In genomic region chr1:41712687-41713086, GRCh38 we compare ENCODE assay signal across 15 cellular contexts.
A peak's percentile ranks its signal among the peaks of the same experiment; 100 is the strongest.
DNase-seq lines count a peak whose midpoint lies in the region; ATAC-seq, FAIRE-seq and TF ChIP-seq lines count a peak whose summit lies in the region.
"Had no signal": no experiment of that assay in that cellular context is flagged by ENCODE, and none has a peak within 500 bp of the region (broad histone marks: within the 10 kb centered on the region; RNA-seq: fewer than 3 reads in every experiment).

No MANE protein-coding gene starts in this region.

- H3K27me3 ChIP-seq in BE2C (no peaks in the 10 kb centered on the region), bronchial epithelial cell (ENCODE audit: control insufficient read depth, insufficient read depth, low read length) (no peaks in the 10 kb centered on the region), mesenchymal stem cell (ENCODE audit: control insufficient read depth in 1 of 2, insufficient read depth in 1 of 2, low read length in 2 of 2) (peaks cover 0 to 7% of the 10 kb centered on the region in 2 experiments), esophagus muscularis mucosa (no peaks in the 10 kb centered on the region)

- H3K9me3 Mint-ChIP-seq in HFFc6 (no peaks in the 10 kb centered on the region), endothelial cell (ENCODE audit: unreplicated experiment) (no peaks in the 10 kb centered on the region)
- H3K9me3 Mint-ChIP-seq: immature natural killer cell, type B pancreatic cell had no signal

- no peaks in the 10 kb centered on the region for H3K36me3 ChIP-seq in BE2C
- H3K36me3 ChIP-seq in bronchial epithelial cell (ENCODE audit: control insufficient read depth, insufficient read depth, low read length): no peaks in the 10 kb centered on the region
- H3K36me3 ChIP-seq in mesenchymal stem cell (ENCODE audit: control insufficient read depth in 1 of 2, insufficient read depth in 2 of 2, low read depth in 1 of 2, low read length in 2 of 2): no peaks in the 10 kb centered on the region
- no peaks in the 10 kb centered on the region for H3K36me3 ChIP-seq in esophagus muscularis mucosa

- H4K91ac ChIP-seq in mesenchymal stem cell (ENCODE audit: low read length): no peak overlapping the region

- TF ChIP-seq CTCF in BE2C (IDR thresholded peaks at IDR 0.05; ENCODE audit: low read depth, low read length) (no peak), HFFc6 (IDR thresholded peaks at IDR 0.05) (no peak), bronchial epithelial cell (IDR thresholded peaks at IDR 0.05; ENCODE audit: insufficient read depth, low read length, severe bottlenecking) (no peak), esophagus muscularis mucosa (IDR thresholded peaks at IDR 0.05) (no peak), endothelial cell (IDR thresholded peaks at IDR 0.05; ENCODE audit: unreplicated experiment) (no peak)

- H2BK12ac ChIP-seq in mesenchymal stem cell (ENCODE audit: low read length in 2 of 2): peak overlapping the region in 1 of 2 experiments; percentile 0

- peak overlapping the region; percentile 22 for H2BK5ac ChIP-seq in mesenchymal stem cell (ENCODE audit: low read depth, low read length, poor library complexity, severe bottlenecking)

- peak; percentile 32 for FAIRE-seq in bronchial epithelial cell (lab: Jason Lieb, UNC)

- no peak for TF ChIP-seq EP300 in esophagus muscularis mucosa (IDR thresholded peaks at IDR 0.05)

- ATAC-seq in HG03565 (IDR thresholded peaks at IDR 0.05; ENCODE audit: unreplicated experiment): no peak
- ATAC-seq: T-helper 17 cell had no signal

- H3K14ac ChIP-seq in mesenchymal stem cell (ENCODE audit: low read length in 2 of 2): no peak overlapping the region

- peak overlapping the region; percentile 40 for H2AK5ac ChIP-seq in mesenchymal stem cell (ENCODE audit: low read length, severe bottlenecking)

- H3K79me1 ChIP-seq in mesenchymal stem cell (replicated peaks; ENCODE audit: low read length, poor library complexity, severe bottlenecking): peaks cover 21% of the 10 kb centered on the region

- peak overlapping the region; percentile 26 for H2BK15ac ChIP-seq in mesenchymal stem cell (ENCODE audit: low read depth, poor library complexity, severe bottlenecking)

- CTCF ChIA-PET in HEK293T (lab: Yijun Ruan, JAX): no interaction called here

- H3K27me3 Mint-ChIP-seq in HFFc6 (ENCODE audit: insufficient read depth): no peaks in the 10 kb centered on the region; the same call in 1 of the 2 replicates
- peaks cover 12% of the 10 kb centered on the region for H3K27me3 Mint-ChIP-seq in endothelial cell (ENCODE audit: unreplicated experiment)
- H3K27me3 Mint-ChIP-seq: T-helper 17 cell had no signal

- no peak for TF ChIP-seq POLR2A in esophagus muscularis mucosa (IDR thresholded peaks at IDR 0.05; ENCODE audit: low read depth)

- no peak overlapping the region for H2AFZ ChIP-seq in mesenchymal stem cell (ENCODE audit: low read depth, low read length)

- H3K18ac ChIP-seq in mesenchymal stem cell (ENCODE audit: low read depth in 1 of 2, low read length in 2 of 2): no peak overlapping the region

- POLR2A ChIA-PET in HEK293T (lab: Yijun Ruan, JAX): no interaction called here

- no peak overlapping the region; the same call in 1 of the 2 replicates for H3K4me3 Mint-ChIP-seq in HFFc6
- H3K4me3 Mint-ChIP-seq in endothelial cell (ENCODE audit: unreplicated experiment): no peak overlapping the region
- H3K4me3 Mint-ChIP-seq: immature natural killer cell, T-helper 17 cell, type B pancreatic cell had no signal

- intact Hi-C loops in esophagus muscularis mucosa (cut with DNase I): no loop called here

- no peak overlapping the region for H2BK120ac ChIP-seq in mesenchymal stem cell (ENCODE audit: low read depth, low read length)

- H3K27ac ChIP-seq in mesenchymal stem cell (ENCODE audit: low read length, poor library complexity, severe bottlenecking): peak overlapping the region; percentile 85
- H3K27ac ChIP-seq in esophagus muscularis mucosa (replicated peaks in 1 of 4): no peak overlapping the region

- no peak overlapping the region for H4K8ac ChIP-seq in mesenchymal stem cell (ENCODE audit: low read length)

- no peaks in the 10 kb centered on the region for H3K36me3 Mint-ChIP-seq in HFFc6 (ENCODE audit: low read depth)
- no peaks in the 10 kb centered on the region for H3K36me3 Mint-ChIP-seq in endothelial cell (ENCODE audit: low read depth, unreplicated experiment)
- H3K36me3 Mint-ChIP-seq: type B pancreatic cell had no signal

- H3K4me3 ChIP-seq in BE2C (ENCODE audit: low read depth, low read length) (no peak overlapping the region), bronchial epithelial cell (ENCODE audit: low read depth, low read length) (no peak overlapping the region), mesenchymal stem cell (ENCODE audit: insufficient read depth in 1 of 2, low read depth in 1 of 2, low read length in 2 of 2) (no peak overlapping the region), esophagus muscularis mucosa (no peak overlapping the region)
- H3K4me3 ChIP-seq: mucosa of descending colon had no signal

- H3K27ac Mint-ChIP-seq in HFFc6 (peak overlapping the region; percentile 79), endothelial cell (ENCODE audit: unreplicated experiment) (no peak overlapping the region)
- H3K27ac Mint-ChIP-seq: T-helper 17 cell, type B pancreatic cell had no signal

- no peak overlapping the region for H3K4me2 ChIP-seq in mesenchymal stem cell (ENCODE audit: low read length, poor library complexity, severe bottlenecking)

- peaks cover 4% of the 10 kb centered on the region; the same call in 1 of the 2 replicates for H3K4me1 ChIP-seq in BE2C
- H3K4me1 ChIP-seq in mesenchymal stem cell (ENCODE audit: control insufficient read depth, insufficient read depth, low read depth, low read length): peaks cover 46% of the 10 kb centered on the region
- H3K4me1 ChIP-seq in esophagus muscularis mucosa: no peaks in the 10 kb centered on the region

- DNase-seq in BE2C: peak; percentile 48
- peak; percentile 13 for DNase-seq in HFFc6
- DNase-seq in bronchial epithelial cell (ENCODE audit: low read depth): no peak
- DNase-seq in mesenchymal stem cell: peak; percentile 1
- no peak for DNase-seq in esophagus muscularis mucosa (ENCODE audit: extremely low spot score)
- DNase-seq in HEK293T (ENCODE audit: extremely low spot score): no peak
- no peak for DNase-seq in endothelial cell (ENCODE audit: low spot score)
- DNase-seq: activated CD4-positive, alpha-beta T cell treated with anti-CD3 and anti-CD28 coated beads for 4 hours; effector CD4-positive, alpha-beta T cell; H7; immature natural killer cell; mucosa of descending colon; T-helper 17 cell had no signal

- peaks cover 74% of the 10 kb centered on the region for H3K4me1 Mint-ChIP-seq in HFFc6 (ENCODE audit: low read depth)
- peaks cover 6% of the 10 kb centered on the region for H3K4me1 Mint-ChIP-seq in endothelial cell (ENCODE audit: unreplicated experiment)

- no peak overlapping the region for H3K23ac ChIP-seq in mesenchymal stem cell (ENCODE audit: low read length in 2 of 2)

- 85% methylated on average over 5 of the region's 5 CpGs for WGBS in mesenchymal stem cell
- 66% methylated on average over 5 of the region's 5 CpGs for WGBS in esophagus muscularis mucosa

- H3K9ac ChIP-seq in mesenchymal stem cell (ENCODE audit: low read length): no peak overlapping the region

- H3K9me3 ChIP-seq in BE2C (no peaks in the 10 kb centered on the region), mesenchymal stem cell (ENCODE audit: control insufficient read depth, low read length) (no peaks in the 10 kb centered on the region), esophagus muscularis mucosa (no peaks in the 10 kb centered on the region)
- H3K9me3 ChIP-seq: mucosa of descending colon had no signal

- H3K4ac ChIP-seq in mesenchymal stem cell (ENCODE audit: low read depth in 1 of 2, low read length in 2 of 2): no peak overlapping the region

TF ChIP-seq in HEK293T, 16 proteins besides CTCF, POLR2A, EP300 and RAD21:
- TF ChIP-seq FOXK2 (IDR thresholded peaks at IDR 0.05) (no peak), CTBP1 (IDR thresholded peaks at IDR 0.05; ENCODE audit: borderline replicate concordance) (no peak)

Comparison
In these comparisons a context has a peak if more than half of its experiments do, and no peak if none do; other contexts are left out.
1. DNase-seq: peak in BE2C (single experiment), HFFc6 (single experiment) and mesenchymal stem cell (single experiment); none in bronchial epithelial cell (single experiment), esophagus muscularis mucosa (single experiment), HEK293T (single experiment) and endothelial cell (single experiment).